In genomic region chr7:112987171-112987570, GRCh38 we compare ENCODE assay signal across 10 cellular contexts.
"Had no signal": no experiment of that assay in that cellular context is flagged by ENCODE, and none has a peak within 500 bp of the region (broad histone marks: within the 10 kb centered on the region; RNA-seq: fewer than 3 reads in every experiment).

No MANE protein-coding gene starts in this region.

- H3K27me3 ChIP-seq: cardiac muscle cell, gastroesophageal sphincter, suprapubic skin had no signal

- H3K4me1 ChIP-seq: gastroesophageal sphincter, suprapubic skin had no signal

- FAIRE-seq: islet of Langerhans had no signal

- H3K36me3 ChIP-seq: cardiac muscle cell, gastroesophageal sphincter, suprapubic skin had no signal

- H3K27ac ChIP-seq: gastroesophageal sphincter, suprapubic skin had no signal

- H3K4me3 ChIP-seq: cardiac muscle cell, gastroesophageal sphincter, mucosa of descending colon, suprapubic skin had no signal

- DNase-seq: activated naive CD4-positive, alpha-beta T cell treated with Interleukin-2 at 50 U/mL for 16 hours; endodermal cell; left colon; mucosa of descending colon; natural killer cell; posterior cingulate gyrus had no signal

- H3K9me3 ChIP-seq: gastroesophageal sphincter, mucosa of descending colon, suprapubic skin had no signal
